ENCODE assay signal across 8 cellular contexts in the genomic region with DNA sequence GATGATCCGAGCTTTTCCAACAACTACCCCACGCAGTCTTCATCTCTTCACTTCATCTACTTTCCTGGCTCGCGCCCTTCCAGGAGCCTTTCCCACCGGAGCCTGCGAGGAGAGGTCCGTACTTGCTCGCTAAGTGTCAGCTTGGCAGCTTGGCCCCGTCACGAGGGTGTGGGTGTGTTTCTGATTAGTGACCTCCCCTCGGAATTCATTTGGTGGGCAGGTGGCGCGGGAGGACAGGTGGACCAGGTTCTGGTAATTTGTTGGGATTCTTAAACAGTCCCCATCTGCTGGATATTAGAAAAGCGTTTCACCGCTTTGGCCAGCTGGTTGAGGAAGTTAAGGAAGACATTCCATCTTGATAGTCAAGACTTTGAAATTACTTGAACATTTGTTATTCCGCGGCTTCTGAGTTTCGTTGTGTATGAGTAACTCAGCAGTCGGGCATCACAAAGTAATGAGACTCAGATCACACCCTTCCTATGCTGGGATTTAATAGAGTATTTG. TPM values are rescaled to one million over a fixed set of nuclear protein-coding genes. Genes with fewer than 3 reads are reported as not detected.
DNase-seq lines count a peak whose midpoint lies in the region; ATAC-seq and TF ChIP-seq lines count a peak whose summit lies in the region.

No MANE protein-coding gene starts in this region.

- peaks cover 0 to 13% (median 6%) of the 10 kb centered on the region in 4 donors for H3K4me1 ChIP-seq in Peyer's patch
- H3K4me1 ChIP-seq in heart right ventricle, result peaks cover 0 to 43% (median 25%) of the 10 kb centered on the region in 9 donors

- H3K27ac ChIP-seq in Peyer's patch (peak overlapping the region; percentile 73 to 95 (median 86)), heart right ventricle (peak overlapping the region; percentile 79 to 94 (median 88))

- peaks cover 18 to 29% of the 10 kb centered on the region in 2 donors for H3K36me3 Mint-ChIP-seq in activated naive CD4-positive, alpha-beta T cell treated with anti-CD3 and anti-CD28 coated beads, Interleukin-2, amount 50 U/mL, for 72 hours

- WGBS in heart right ventricle, 2 donors, result 0 to 1% methylated on average over 19 of the region's 19 CpGs

- no peak for TF ChIP-seq CTCF in Peyer's patch (IDR thresholded peaks at IDR 0.05)
- TF ChIP-seq CTCF in heart right ventricle (IDR thresholded peaks at IDR 0.05), result no peak

- peak; percentile 29 for ATAC-seq in GM18868 (IDR thresholded peaks at IDR 0.05; ENCODE audit: unreplicated experiment)
- peak; percentile 37 for ATAC-seq in HG03135 (IDR thresholded peaks at IDR 0.05; ENCODE audit: unreplicated experiment)
- ATAC-seq in activated naive CD4-positive, alpha-beta T cell treated with anti-CD3 and anti-CD28 coated beads, Interleukin-2, amount 50 U/mL, for 72 hours, result peak; percentile 23 to 39
- ATAC-seq in heart right ventricle, result peak; percentile 29 to 83 (median 64)

- no peaks in the 10 kb centered on the region for H3K9me3 ChIP-seq in Peyer's patch
- no peaks in the 10 kb centered on the region for H3K9me3 ChIP-seq in heart right ventricle

- intact Hi-C loops in heart right ventricle (cut with DNase I), result no loop called here

- H3K36me3 ChIP-seq in Peyer's patch (peaks cover 0 to 11% (median 0%) of the 10 kb centered on the region in 3 donors), heart right ventricle (peaks cover 0 to 41% (median 9%) of the 10 kb centered on the region in 9 donors)

- no peaks in the 10 kb centered on the region for H3K9me3 Mint-ChIP-seq in activated naive CD4-positive, alpha-beta T cell treated with anti-CD3 and anti-CD28 coated beads, Interleukin-2, amount 50 U/mL, for 72 hours

- H3K27ac Mint-ChIP-seq in activated naive CD4-positive, alpha-beta T cell treated with anti-CD3 and anti-CD28 coated beads, Interleukin-2, amount 50 U/mL, for 72 hours, result peak overlapping the region; percentile 100

- no peak for TF ChIP-seq POLR2A in Peyer's patch (IDR thresholded peaks at IDR 0.05)

- no peaks in the 10 kb centered on the region for H3K27me3 ChIP-seq in Peyer's patch
- no peaks in the 10 kb centered on the region for H3K27me3 ChIP-seq in heart right ventricle

- DNase-seq in AG08395 (ENCODE audit: low spot score) (peak; percentile 44), Peyer's patch (peak; percentile 56 to 81 (median 79)), heart right ventricle (peak; percentile 46 to 52), pulmonary artery endothelial cell (ENCODE audit: low read depth, low spot score) (peak; percentile 17), NCI-H1436 (lab: John Stamatoyannopoulos, UW) (no peak)
- DNase-seq in activated naive CD4-positive, alpha-beta T cell treated with anti-CD3 and anti-CD28 coated beads, Interleukin-2, amount 50 U/mL, for 72 hours (ENCODE audit: low spot score in 2 of 2), result peak in 1 of 2 donors; percentile 48

- H3K4me3 ChIP-seq in Peyer's patch (peak overlapping the region; percentile 59 to 97 (median 82)), heart right ventricle (peak overlapping the region; percentile 57 to 87 (median 80))

RNA-seq across cellular contexts. Expression of a gene that starts 0.5 kb away (rescaled TPM):
- total RNA-seq in Peyer's patch (10 to 100 TPM; 25.0 to 54.5 (median 36.7) TPM), heart right ventricle (10 to 100 TPM; 23.6 to 39.0 (median 26.0) TPM), pulmonary artery endothelial cell (61.3 and 61.9 TPM in 2 replicates)
- 10 to 100 TPM; 43.7 to 46.2 TPM for total RNA-seq in activated naive CD4-positive, alpha-beta T cell treated with anti-CD3 and anti-CD28 coated beads, Interleukin-2, amount 50 U/mL, for 72 hours
- 10 to 100 TPM; 19.8 to 26.9 TPM for polyA plus RNA-seq in heart right ventricle
